In genomic region chr1:1360511-1361169, GRCh38 we compare ENCODE assay signal across 9 cellular contexts.
DNase-seq lines count a peak whose midpoint lies in the region; ATAC-seq, FAIRE-seq and TF ChIP-seq lines count a peak whose summit lies in the region.
"Had no signal": no experiment of that assay in that cellular context is flagged by ENCODE, and none has a peak within 500 bp of the region (broad histone marks: within the 10 kb centered on the region; RNA-seq: fewer than 3 reads in every experiment).

No MANE protein-coding gene starts in this region.

- no peaks in the 10 kb centered on the region for H3K36me3 Mint-ChIP-seq in nephron progenitor cell (ENCODE audit: low read depth)

- CTCF ChIA-PET in AG04449 (lab: Yijun Ruan, JAX) = no interaction called here

- no peak for TF ChIP-seq POLR2A in erythroblast (IDR thresholded peaks at IDR 0.05; ENCODE audit: low read length)

- no peak for ATAC-seq in GM18519 (IDR thresholded peaks at IDR 0.05; ENCODE audit: low FRiP score, unreplicated experiment)

- no peaks in the 10 kb centered on the region for H3K9me3 Mint-ChIP-seq in nephron progenitor cell

- H3K27ac Mint-ChIP-seq in nephron progenitor cell = peak overlapping the region; percentile 98

- TF ChIP-seq CTCF in AG04449 (IDR thresholded peaks at IDR 0.05; ENCODE audit: insufficient read depth, low read length, missing control alignments) (no peak), nephron progenitor cell (IDR thresholded peaks at IDR 0.05) (no peak)

- in situ Hi-C loops in KBM-7 (cut with MboI; ENCODE audit: low pct_unique_long_range_greater_than_20kb, low sequenced_read_pairs) = no loop called here

- no peak overlapping the region for H3K4me3 ChIP-seq in AG04449 (ENCODE audit: low read depth, low read length)

- DNase-seq in AG04449 (ENCODE audit: low read depth, low spot score) = peak; percentile 63
- DNase-seq in RCC 7860 (ENCODE audit: low spot score) = peak; percentile 91
- peak; percentile 95 for DNase-seq in fibroblast of gingiva (ENCODE audit: low read depth)
- DNase-seq in nephron progenitor cell = peak; percentile 47
- DNase-seq in activated CD4-positive, alpha-beta T cell treated with anti-CD3 and anti-CD28 coated beads, Interleukin-2, amount 50 U/mL, for 1 hour = no peak
- DNase-seq in erythroblast (lab: John Stamatoyannopoulos, UW) = no peak
- no peak for DNase-seq in KBM-7
- DNase-seq: cerebellar nuclear complex had no signal

- H3K4me3 Mint-ChIP-seq in nephron progenitor cell = peak overlapping the region; percentile 48

- POLR2A ChIA-PET in AG04449 (lab: Yijun Ruan, JAX) = interaction anchor here (0.6 to 1.0 kb wide), 5 partner anchors 9 to 363 kb away, joined by 3 read pairs; partner anchors contain the start of gene AURKAIP1

- peak; percentile 91 for FAIRE-seq in RCC 7860 (lab: Jason Lieb, UNC)

- peaks cover 50% of the 10 kb centered on the region for H3K4me1 Mint-ChIP-seq in nephron progenitor cell

- peaks cover 6% of the 10 kb centered on the region for H3K27me3 Mint-ChIP-seq in nephron progenitor cell (ENCODE audit: low read depth, poor library complexity)

Comparison
In these comparisons a context has a peak if more than half of its experiments do, and no peak if none do; other contexts are left out.
1. DNase-seq: peak in AG04449 (single experiment), RCC 7860 (single experiment), fibroblast of gingiva (single experiment) and nephron progenitor cell (single experiment); none in activated CD4-positive, alpha-beta T cell treated with anti-CD3 and anti-CD28 coated beads, Interleukin-2, amount 50 U/mL, for 1 hour (single experiment), erythroblast (0 of 2) and KBM-7 (single experiment).